ENCODE assay signal across 15 cellular contexts in genomic region chr6:152295346-152295745, GRCh38.
DNase-seq lines count a peak whose midpoint lies in the region; ATAC-seq, FAIRE-seq and TF ChIP-seq lines count a peak whose summit lies in the region.
"Had no signal": no experiment of that assay in that cellular context is flagged by ENCODE, and none has a peak within 500 bp of the region (broad histone marks: within the 10 kb centered on the region; RNA-seq: fewer than 3 reads in every experiment).

No MANE protein-coding gene starts in this region.

- peaks cover 20% of the 10 kb centered on the region for H3F3A ChIP-seq in MM.1S (ENCODE audit: insufficient read depth, low read length)

- H3K4me1 ChIP-seq in fibroblast of lung (ENCODE audit: control insufficient read depth, extremely low read depth, insufficient read depth, low read length) = peaks cover 4% of the 10 kb centered on the region
- H3K4me1 ChIP-seq in pancreas = no peaks in the 10 kb centered on the region
- H3K4me1 ChIP-seq in OCI-LY7 (ENCODE audit: insufficient read depth, low read length, poor library complexity, severe bottlenecking) = peaks cover 43% of the 10 kb centered on the region
- no peaks in the 10 kb centered on the region; the same call in 1 of the 2 replicates for H3K4me1 ChIP-seq in MM.1S (ENCODE audit: low read length)
- no peaks in the 10 kb centered on the region for H3K4me1 ChIP-seq in testis

- H3K4me2 ChIP-seq in fibroblast of lung (ENCODE audit: extremely low read depth, insufficient read depth, low read length) (no peak overlapping the region), OCI-LY7 (ENCODE audit: low read length) (no peak overlapping the region), MM.1S (ENCODE audit: low read depth, low read length) (no peak overlapping the region)

- CTCF ChIA-PET in OCI-LY7 (lab: Charles Lee; ENCODE audit: unreplicated experiment) = no interaction called here

- no peak for TF ChIP-seq CTCF in fibroblast of lung (conservative IDR thresholded peaks at IDR 0.05 in 1 of 2, IDR thresholded peaks at IDR 0.05 in 1 of 2; ENCODE audit: low read depth in 1 of 2, low read length in 2 of 2)
- no peak for TF ChIP-seq CTCF in pancreas (IDR thresholded peaks at IDR 0.05)
- no peak for TF ChIP-seq CTCF in OCI-LY7 (conservative IDR thresholded peaks at IDR 0.05; ENCODE audit: low read length)
- TF ChIP-seq CTCF in MM.1S (IDR thresholded peaks at IDR 0.05; ENCODE audit: low read length) = no peak
- TF ChIP-seq CTCF in testis (IDR thresholded peaks at IDR 0.05) = no peak

- H3K9me3 ChIP-seq in MG63 (no peaks in the 10 kb centered on the region), fibroblast of lung (ENCODE audit: control insufficient read depth, insufficient read depth, low read depth, low read length) (no peaks in the 10 kb centered on the region), pancreas (no peaks in the 10 kb centered on the region), OCI-LY7 (ENCODE audit: low read length) (no peaks in the 10 kb centered on the region), MM.1S (replicated peaks; ENCODE audit: insufficient read depth, low read length) (no peaks in the 10 kb centered on the region), testis (no peaks in the 10 kb centered on the region)
- H3K9me3 ChIP-seq: stomach had no signal

- H3K4me3 ChIP-seq in MG63 (no peak overlapping the region), fibroblast of lung (replicated peaks in 1 of 4; ENCODE audit: control extremely low read depth in 1 of 4, insufficient read depth in 1 of 4, low read depth in 3 of 4, low read length in 4 of 4) (no peak overlapping the region), pancreas (no peak overlapping the region), OCI-LY7 (ENCODE audit: low read depth, low read length, poor library complexity, severe bottlenecking) (no peak overlapping the region), MM.1S (ENCODE audit: low read length) (no peak overlapping the region), testis (no peak overlapping the region)
- H3K4me3 ChIP-seq: stomach had no signal

- H3K79me2 ChIP-seq in fibroblast of lung (ENCODE audit: control insufficient read depth, insufficient read depth, low read length) (no peaks in the 10 kb centered on the region), OCI-LY7 (ENCODE audit: insufficient read depth, low read depth, low read length) (peaks cover 55% of the 10 kb centered on the region), MM.1S (ENCODE audit: low read length) (peaks cover 13% of the 10 kb centered on the region)

- no peaks in the 10 kb centered on the region for H3K27me3 ChIP-seq in MG63
- H3K27me3 ChIP-seq in fibroblast of lung (ENCODE audit: control insufficient read depth, insufficient read depth, low read length) = no peaks in the 10 kb centered on the region
- no peaks in the 10 kb centered on the region for H3K27me3 ChIP-seq in pancreas
- no peaks in the 10 kb centered on the region for H3K27me3 ChIP-seq in MM.1S (replicated peaks; ENCODE audit: insufficient read depth, low read length)
- H3K27me3 ChIP-seq in testis = no peaks in the 10 kb centered on the region
- H3K27me3 ChIP-seq: stomach had no signal

- TF ChIP-seq POLR2A in testis (IDR thresholded peaks at IDR 0.05) = no peak

- DNase-seq in Daoy (ENCODE audit: low read depth) = peak; percentile 27
- DNase-seq in MG63 = peak; percentile 37
- peak; percentile 98 to 99 for DNase-seq in fibroblast of lung (ENCODE audit: low read depth in 2 of 2)
- no peak for DNase-seq in pancreas
- DNase-seq in OCI-LY7 (ENCODE audit: low spot score) = no peak
- DNase-seq in MM.1S = no peak
- DNase-seq in NCI-H2081 (lab: John Stamatoyannopoulos, UW) = no peak
- DNase-seq in testis = no peak
- DNase-seq: activated naive CD8-positive, alpha-beta T cell treated with anti-CD3 and anti-CD28 coated beads for 36 hours; CD8-positive, alpha-beta memory T cell; NCI-H446 treated with DMSO at 0.1 percent for 48 hours; stomach; T1000 had no signal

- no peaks in the 10 kb centered on the region for H3K9me2 ChIP-seq in OCI-LY7 (ENCODE audit: insufficient read depth, low read length)
- H3K9me2 ChIP-seq in MM.1S (replicated peaks; ENCODE audit: insufficient read depth, low read length) = no peaks in the 10 kb centered on the region

- peak overlapping the region; percentile 8 for H3K27ac ChIP-seq in fibroblast of lung (ENCODE audit: insufficient read depth, low read length)
- no peak overlapping the region for H3K27ac ChIP-seq in pancreas
- no peak overlapping the region for H3K27ac ChIP-seq in OCI-LY7 (ENCODE audit: low read depth, low read length, poor library complexity, severe bottlenecking)
- H3K27ac ChIP-seq in MM.1S (ENCODE audit: low read length) = no peak overlapping the region
- no peak overlapping the region for H3K27ac ChIP-seq in testis
- H3K27ac ChIP-seq: HL-60, RWPE1 had no signal

- no peak for FAIRE-seq in pancreas (lab: Jason Lieb, UNC)

- peak in 3 of 4 donors; percentile 32 to 42 (median 36) for ATAC-seq in pancreas

- H3K36me3 ChIP-seq in MG63 (peaks cover 3% of the 10 kb centered on the region; the same call in 1 of the 2 replicates), fibroblast of lung (ENCODE audit: control insufficient read depth, insufficient read depth, low read length) (no peaks in the 10 kb centered on the region), pancreas (peaks cover 0 to 30% (median 0%) of the 10 kb centered on the region in 3 donors), OCI-LY7 (ENCODE audit: insufficient read depth, low read length) (peaks cover 60% of the 10 kb centered on the region), MM.1S (replicated peaks; ENCODE audit: insufficient read depth, low read length) (no peaks in the 10 kb centered on the region), testis (ENCODE audit: low read depth, missing control alignments) (no peaks in the 10 kb centered on the region)

- no peaks in the 10 kb centered on the region for H4K20me1 ChIP-seq in fibroblast of lung (ENCODE audit: control insufficient read depth, extremely low read depth, insufficient read depth, low read length)
- H4K20me1 ChIP-seq in OCI-LY7 (ENCODE audit: insufficient read depth, low read length) = no peaks in the 10 kb centered on the region
- no peaks in the 10 kb centered on the region for H4K20me1 ChIP-seq in MM.1S (ENCODE audit: insufficient read depth, low read length)

- H3K9ac ChIP-seq in fibroblast of lung (ENCODE audit: insufficient read depth, low read length) (no peak overlapping the region), MM.1S (ENCODE audit: low read length) (no peak overlapping the region)

- intact Hi-C loops in pancreas (cut with DNase I) = no loop called here
- intact Hi-C loops in OCI-LY7 (cut with micrococcal nuclease; ENCODE audit: unreplicated experiment) = no loop called here
- intact Hi-C loops in testis (cut with DNase I; ENCODE audit: low total_unique reads) = no loop called here

- WGBS in pancreas, 2 donors = 95 to 98% methylated on average over 3 of the region's 3 CpGs
- WGBS in testis, 2 donors = 84 to 91% methylated on average over 3 of the region's 3 CpGs

- no TSS peak for BruUV-seq in OCI-LY7 (replicated peaks; lab: Mats Ljungman, UMichigan)

- POLR2A ChIA-PET in OCI-LY7 (lab: Charles Lee) = interaction anchor here (0.5 to 7.9 kb wide), 5 partner anchors 11 to 683 kb away, joined by 3 to 70 read pairs (median 9); no protein-coding TSS in a partner anchor

- no peak overlapping the region for H2AFZ ChIP-seq in fibroblast of lung (ENCODE audit: low read length)
- H2AFZ ChIP-seq in OCI-LY7 (ENCODE audit: low read length) = no peak overlapping the region
- no peak overlapping the region for H2AFZ ChIP-seq in MM.1S (ENCODE audit: low read length)

Comparison
In these comparisons a context has a peak if more than half of its experiments do, and no peak if none do; other contexts are left out.
1. DNase-seq: peak in Daoy (single experiment), MG63 (single experiment) and fibroblast of lung (2 of 2); none in pancreas (0 of 6), OCI-LY7 (single experiment), MM.1S (single experiment), NCI-H2081 (0 of 2) and testis (single experiment).